Comparison of ENCODE assay signal across 19 cellular contexts in genomic region chr5:142409253-142409594, GRCh38.
DNase-seq lines count a peak whose midpoint lies in the region; ATAC-seq, FAIRE-seq and TF ChIP-seq lines count a peak whose summit lies in the region.
"Had no signal": no experiment of that assay in that cellular context is flagged by ENCODE, and none has a peak within 500 bp of the region (broad histone marks: within the 10 kb centered on the region; RNA-seq: fewer than 3 reads in every experiment).

No MANE protein-coding gene starts in this region.

- H2AFZ ChIP-seq in H9 (ENCODE audit: low read length) (no peak overlapping the region), H1 (ENCODE audit: low read length) (0 out of 2 replicates have a peak overlapping the region, but pooled peaks have one; percentile 48)

- H3K27me3 ChIP-seq in H9 (ENCODE audit: insufficient read depth, low read length) (no peaks in the 10 kb centered on the region), H1 (replicated peaks in 1 of 4; ENCODE audit: control insufficient read depth in 3 of 4, extremely low read depth in 1 of 4, insufficient read depth in 3 of 4, low read length in 3 of 4) (no peaks in the 10 kb centered on the region), lower lobe of right lung (ENCODE audit: low read depth) (no peaks in the 10 kb centered on the region)
- H3K27me3 ChIP-seq: MG63 had no signal

- peak; percentile 16 to 59 for ATAC-seq in lower lobe of right lung
- ATAC-seq in sciatic nerve, result peak; percentile 11

- H3K4me1 ChIP-seq in H9 (ENCODE audit: insufficient read depth, low read length) (peaks cover 4% of the 10 kb centered on the region; the same call in 1 of the 2 replicates), H1 (replicated peaks in 1 of 4; ENCODE audit: control insufficient read depth in 3 of 4, insufficient read depth in 4 of 4, low read length in 3 of 4) (peaks cover 0 to 9% (median under 1%) of the 10 kb centered on the region in 4 experiments; a peak in 6 of 7 replicates), lower lobe of right lung (no peaks in the 10 kb centered on the region)

- no peaks in the 10 kb centered on the region for H3K36me3 ChIP-seq in H1 (ENCODE audit: control insufficient read depth in 2 of 4, insufficient read depth in 4 of 4, low read length in 3 of 4)
- no peaks in the 10 kb centered on the region for H3K36me3 ChIP-seq in lower lobe of right lung
- H3K36me3 ChIP-seq: MG63 had no signal

- no peak overlapping the region for H3K18ac ChIP-seq in H9 (ENCODE audit: insufficient read length, low read depth, low read length)
- peak overlapping the region; percentile 51; the same call in 1 of the 2 replicates for H3K18ac ChIP-seq in H1 (ENCODE audit: extremely low read depth, low read length)

- no peak overlapping the region for H2BK120ac ChIP-seq in H9 (ENCODE audit: low read depth, low read length, poor library complexity, severe bottlenecking)
- no peak overlapping the region for H2BK120ac ChIP-seq in H1 (replicated peaks; ENCODE audit: low read depth, low read length)

- no peak overlapping the region for H3T11ph ChIP-seq in H9 (ENCODE audit: low read length)

- H3K4ac ChIP-seq in H9 (ENCODE audit: low read depth, low read length) (no peak overlapping the region), H1 (replicated peaks; ENCODE audit: insufficient read length, low read depth, low read length) (no peak overlapping the region)

- H4K5ac ChIP-seq in H9 (ENCODE audit: insufficient read length, low read depth, low read length) (no peak overlapping the region), H1 (ENCODE audit: insufficient read length, low read depth, low read length) (no peak overlapping the region)

- POLR2A ChIA-PET in H1 (lab: Charles Lee; ENCODE audit: partially characterized antibody), result interaction anchor here (0.5 to 0.9 kb wide), 2 partner anchors 28 to 82 kb away, joined by 3 read pairs; no protein-coding TSS in a partner anchor

- H3K9ac ChIP-seq in H9 (ENCODE audit: extremely low read depth, insufficient read length, low read length), result no peak overlapping the region
- no peak overlapping the region for H3K9ac ChIP-seq in H1 (replicated peaks in 1 of 4; ENCODE audit: extremely low read depth in 1 of 4, low read depth in 3 of 4, low read length in 3 of 4)

- no peak overlapping the region for H3K4me2 ChIP-seq in H9 (ENCODE audit: insufficient read depth, insufficient read length, low read length)
- H3K4me2 ChIP-seq in H1 (ENCODE audit: insufficient read depth in 1 of 2, low read depth in 2 of 2, low read length in 2 of 2), result no peak overlapping the region

- intact Hi-C loops in lower lobe of right lung (cut with DNase I), result no loop called here
- intact Hi-C loops in sciatic nerve (cut with DNase I), result no loop called here

- no peak for TF ChIP-seq EP300 in H1 (IDR thresholded peaks at IDR 0.05; ENCODE audit: borderline replicate concordance in 1 of 2, low read depth in 2 of 2, low read length in 2 of 2)

- no peak for TF ChIP-seq POLR2A in H1 (IDR thresholded peaks at IDR 0.05; ENCODE audit: control extremely low read depth in 1 of 2, low read depth in 2 of 2, low read length in 2 of 2)

- WGBS in H9 (ENCODE audit: extremely low coverage, insufficient read length, low lambda C conversion rate), result no CpG with 5 or more reads among the region's 8 CpGs
- WGBS in H1 (ENCODE audit: extremely low coverage in 1 of 2, insufficient coverage in 1 of 2, insufficient read length in 1 of 2, insufficient replicate concordance in 2 of 2, low coverage in 1 of 2, low lambda C conversion rate in 2 of 2, missing lambda C conversion rate in 1 of 2), 2 experiments, result 83% methylated on average over 8 of the region's 8 CpGs; no CpG with 5 or more reads in 1 of the 2 experiments

- CTCF ChIA-PET in H1 (lab: Charles Lee; ENCODE audit: partially characterized antibody), result interaction anchor here (0.9 to 1.5 kb wide), 4 partner anchors 10 to 24 kb away, joined by 3 to 6 read pairs (median 4); no protein-coding TSS in a partner anchor

- no peaks in the 10 kb centered on the region for H3K23me2 ChIP-seq in H9 (ENCODE audit: insufficient read length, low read depth, low read length, poor library complexity, severe bottlenecking)
- no peaks in the 10 kb centered on the region for H3K23me2 ChIP-seq in H1 (ENCODE audit: low read depth, low read length)

- H3K14ac ChIP-seq in H9 (ENCODE audit: insufficient read depth, low read length), result peak overlapping the region; percentile 30; the same call in 1 of the 2 replicates
- H3K14ac ChIP-seq in H1 (ENCODE audit: insufficient read length), result no peak overlapping the region

- H3K4me3 ChIP-seq in H1 (ENCODE audit: extremely low read depth in 1 of 4, insufficient read depth in 2 of 4, low read depth in 3 of 4, low read length in 4 of 4) (no peak overlapping the region), lower lobe of right lung (no peak overlapping the region)
- H3K4me3 ChIP-seq: MG63, SK-N-MC had no signal

- no peak for FAIRE-seq in H1 (lab: Jason Lieb, UNC)

- H2BK5ac ChIP-seq in H9 (ENCODE audit: insufficient read length, low read length), result no peak overlapping the region
- H2BK5ac ChIP-seq in H1 (ENCODE audit: low read depth, low read length), result peak overlapping the region; percentile 54; the same call in 1 of the 2 replicates

- H3K9me3 Mint-ChIP-seq in H9, result no peaks in the 10 kb centered on the region
- H3K9me3 Mint-ChIP-seq: CD14-positive monocyte had no signal

- H3K23ac ChIP-seq in H9 (ENCODE audit: insufficient read length, low read depth, low read length) (no peak overlapping the region), H1 (ENCODE audit: insufficient read length) (no peak overlapping the region)

- H2AK5ac ChIP-seq in H9 (ENCODE audit: insufficient read length, low read length) (no peak overlapping the region), H1 (ENCODE audit: low read depth, low read length) (no peak overlapping the region)

- no peaks in the 10 kb centered on the region for H4K20me1 ChIP-seq in H9 (ENCODE audit: control insufficient read depth, insufficient read depth, insufficient read length)
- H4K20me1 ChIP-seq in H1 (replicated peaks in 1 of 2; ENCODE audit: control insufficient read depth in 1 of 2, insufficient read depth in 2 of 2, low read length in 2 of 2), result no peaks in the 10 kb centered on the region

- no peaks in the 10 kb centered on the region for H3K36me3 Mint-ChIP-seq in H9 (ENCODE audit: insufficient read depth in 1 of 3, low read depth in 3 of 3)
- H3K36me3 Mint-ChIP-seq: CD14-positive monocyte had no signal

- no peak overlapping the region for H3K4me3 Mint-ChIP-seq in H9
- H3K4me3 Mint-ChIP-seq: CD14-positive monocyte had no signal

- H3K9me3 ChIP-seq in H9 (ENCODE audit: control insufficient read depth, low read depth, low read length) (no peaks in the 10 kb centered on the region), H1 (ENCODE audit: insufficient read depth in 2 of 2, low read depth in 1 of 2, low read length in 1 of 2) (no peaks in the 10 kb centered on the region), lower lobe of right lung (no peaks in the 10 kb centered on the region)

- no peak overlapping the region for H2BK20ac ChIP-seq in H9 (ENCODE audit: low read depth, low read length, poor library complexity, severe bottlenecking)
- H2BK20ac ChIP-seq in H1 (ENCODE audit: low read length), result no peak overlapping the region

- H3K79me2 ChIP-seq in H9 (ENCODE audit: insufficient read depth, low read length) (no peaks in the 10 kb centered on the region), H1 (ENCODE audit: control insufficient read depth in 1 of 2, insufficient read depth in 2 of 2, low read length in 2 of 2) (no peaks in the 10 kb centered on the region)

- no peak for DNase-seq in H9
- DNase-seq in H1 (ENCODE audit: low read depth in 1 of 2, low spot score in 2 of 2), result no peak
- DNase-seq in lower lobe of right lung, result no peak
- DNase-seq in sciatic nerve (ENCODE audit: low spot score), result no peak
- no peak for DNase-seq in NCI-H2227 treated with DMSO at 0.1 percent for 48 hours (lab: John Stamatoyannopoulos, UW)
- DNase-seq in OCI-M1 (lab: John Stamatoyannopoulos, UW), result no peak
- DNase-seq in activated T-cell treated with anti-CD3 and anti-CD28 coated beads, Interleukin-2, amount 50 U/mL, for 48 hours, result no peak
- DNase-seq in DMS153 treated with DMSO at 0.1 percent for 48 hours (lab: John Stamatoyannopoulos, UW; ENCODE audit: unreplicated experiment), result no peak
- DNase-seq: H7, MG63, NCI-H1092, NCI-H1436 treated with DMSO at 0.1 percent for 48 hours, NCI-H2029 treated with DMSO at 0.1 percent for 48 hours, NCI-H2171, NCI-H446 treated with DMSO at 0.1 percent for 48 hours, NCI-H774, SHP77 had no signal

- peaks cover 14 to 18% of the 10 kb centered on the region in 2 experiments for H3K4me1 Mint-ChIP-seq in H9
- H3K4me1 Mint-ChIP-seq: CD14-positive monocyte had no signal

- H4K8ac ChIP-seq in H9 (replicated peaks; ENCODE audit: insufficient read length, low read depth, low read length) (no peak overlapping the region), H1 (ENCODE audit: extremely low read depth, insufficient read depth, low read length) (no peak overlapping the region)

- H4K91ac ChIP-seq in H9 (ENCODE audit: insufficient read length, low read depth, low read length) (no peak overlapping the region), H1 (replicated peaks; ENCODE audit: insufficient read length, low read length) (peak overlapping the region; percentile 13)

- H3K79me1 ChIP-seq in H9 (ENCODE audit: insufficient read depth, low read depth, low read length, poor library complexity, severe bottlenecking) (no peaks in the 10 kb centered on the region), H1 (ENCODE audit: low read depth, low read length) (no peaks in the 10 kb centered on the region)

- no peaks in the 10 kb centered on the region for H3K27me3 Mint-ChIP-seq in H9 (ENCODE audit: low read depth)

- no peak overlapping the region for H2BK15ac ChIP-seq in H9 (ENCODE audit: low read depth, low read length)
- no peak overlapping the region for H2BK15ac ChIP-seq in H1 (ENCODE audit: low read length)

- no peak for TF ChIP-seq CTCF in H9 (conservative IDR thresholded peaks at IDR 0.05)
- no peak for TF ChIP-seq CTCF in H1 (IDR thresholded peaks at IDR 0.05; ENCODE audit: control extremely low read depth in 1 of 3, insufficient read depth in 1 of 3, low read depth in 1 of 3, low read length in 3 of 3)
- no peak for TF ChIP-seq CTCF in lower lobe of right lung (IDR thresholded peaks at IDR 0.05)

- no peak for TF ChIP-seq RAD21 in H1 (IDR thresholded peaks at IDR 0.05 in 1 of 2, conservative IDR thresholded peaks at IDR 0.05 in 1 of 2; ENCODE audit: low read depth in 2 of 2, low read length in 2 of 2)

- H2BK12ac ChIP-seq in H9 (ENCODE audit: insufficient read length, low read depth, low read length) (no peak overlapping the region), H1 (ENCODE audit: low read depth, low read length) (peak overlapping the region; percentile 72; the same call in 1 of the 2 replicates)

- H3K56ac ChIP-seq in H9 (ENCODE audit: insufficient read length, low read depth, low read length) (no peak overlapping the region), H1 (replicated peaks; ENCODE audit: insufficient read length, low read depth, low read length) (no peak overlapping the region)

- H3K27ac Mint-ChIP-seq in H9, result peak overlapping the region in 1 of 3 experiments; percentile 24; a peak in 1 of 7 replicates
- H3K27ac Mint-ChIP-seq: CD14-positive monocyte had no signal

- H3K27ac ChIP-seq in H9 (ENCODE audit: insufficient read length, low read depth, low read length), result no peak overlapping the region
- H3K27ac ChIP-seq in H1 (ENCODE audit: low read depth, low read length), result no peak overlapping the region
- H3K27ac ChIP-seq in lower lobe of right lung, result no peak overlapping the region
- H3K27ac ChIP-seq: SK-N-MC had no signal
